In the genomic region with DNA sequence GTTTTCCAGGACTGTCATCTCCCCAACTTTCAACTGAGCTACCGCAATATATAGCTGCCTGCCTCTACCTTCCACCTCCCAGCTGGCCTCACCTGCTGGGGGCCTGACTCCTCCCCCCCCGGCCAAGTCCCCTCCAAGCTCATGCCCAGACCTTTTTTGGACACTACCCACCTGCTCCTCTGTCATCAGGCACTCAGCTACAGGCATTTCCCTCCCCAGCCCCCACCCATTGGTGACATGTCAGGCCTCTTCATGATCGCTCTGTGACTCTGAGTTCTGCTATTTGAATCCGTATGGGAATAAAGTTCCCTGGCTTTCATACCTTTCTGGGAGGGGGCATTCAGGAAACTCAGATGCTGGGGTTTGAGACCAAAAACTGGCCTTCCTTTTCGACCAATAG, we compare ENCODE assay signal across 8 cellular contexts. TPM values are rescaled to one million over a fixed set of nuclear protein-coding genes. Genes with fewer than 3 reads are reported as not detected.
DNase-seq lines count a peak whose midpoint lies in the region; ATAC-seq and TF ChIP-seq lines count a peak whose summit lies in the region.
"Had no signal": no experiment of that assay in that cellular context is flagged by ENCODE, and none has a peak within 500 bp of the region (broad histone marks: within the 10 kb centered on the region; RNA-seq: fewer than 3 reads in every experiment).

No MANE protein-coding gene starts in this region.

- intact Hi-C loops in HCT116 (cut with micrococcal nuclease), result no loop called here

- no peak for TF ChIP-seq RAD21 in HCT116 (IDR thresholded peaks at IDR 0.05; ENCODE audit: low read depth)

- no peak overlapping the region for H3K9ac ChIP-seq in HCT116 (ENCODE audit: low read length)

- peaks cover 66% of the 10 kb centered on the region for H3K4me1 Mint-ChIP-seq in activated CD8-positive, alpha-beta T cell treated with anti-CD3 and anti-CD28 coated beads, Interleukin-2, amount 10 ng/mL, durations not matched to agents 7 days and 5 days (ENCODE audit: low read depth)
- H3K4me1 Mint-ChIP-seq in immature natural killer cell, result peaks cover 29 to 32% of the 10 kb centered on the region in 2 donors
- H3K4me1 Mint-ChIP-seq in stimulated activated memory B cell treated with anti-CD40 and anti-IgM and Interleukin-4, amounts not matched to agents 10 μg/mL and 1 μg/mL and 100 μg/mL, for 72 hours, result peaks cover 47% of the 10 kb centered on the region

- RAD21 ChIA-PET in HCT116 (lab: Charles Lee; ENCODE audit: low non-redundant PET in 1 of 2, low total read pairs in 2 of 2, uncharacterized antibody in 2 of 2, unreplicated experiment in 2 of 2), result interaction anchor here in 1 of 2 experiments (0.6 kb wide), 1 partner anchor 243 kb away, joined by 3 read pairs; no protein-coding TSS in a partner anchor

- no peaks in the 10 kb centered on the region for H3K27me3 Mint-ChIP-seq in activated CD8-positive, alpha-beta T cell treated with anti-CD3 and anti-CD28 coated beads, Interleukin-2, amount 10 ng/mL, durations not matched to agents 7 days and 5 days (ENCODE audit: low read depth)
- H3K27me3 Mint-ChIP-seq in immature natural killer cell (ENCODE audit: low read depth in 3 of 3), result peaks cover 5 to 9% (median 7%) of the 10 kb centered on the region in 3 donors
- no peaks in the 10 kb centered on the region for H3K27me3 Mint-ChIP-seq in stimulated activated memory B cell treated with anti-CD40 and anti-IgM and Interleukin-4, amounts not matched to agents 10 μg/mL and 1 μg/mL and 100 μg/mL, for 72 hours

- H3K4me3 Mint-ChIP-seq in activated CD8-positive, alpha-beta T cell treated with anti-CD3 and anti-CD28 coated beads, Interleukin-2, amount 10 ng/mL, durations not matched to agents 7 days and 5 days, result peak overlapping the region; percentile 51
- peak overlapping the region; percentile 74 to 92 (median 88) for H3K4me3 Mint-ChIP-seq in immature natural killer cell
- H3K4me3 Mint-ChIP-seq in stimulated activated memory B cell treated with anti-CD40 and anti-IgM and Interleukin-4, amounts not matched to agents 10 μg/mL and 1 μg/mL and 100 μg/mL, for 72 hours, result peak overlapping the region; percentile 91

- peaks cover 36 to 47% of the 10 kb centered on the region in 2 experiments for H3K4me1 ChIP-seq in HCT116 (ENCODE audit: control insufficient read depth in 1 of 2, insufficient read depth in 2 of 2, low read length in 2 of 2)
- no peaks in the 10 kb centered on the region for H3K4me1 ChIP-seq in foreskin keratinocyte

- H3K27me3 ChIP-seq in HCT116 (ENCODE audit: insufficient read depth, low read length), result no peaks in the 10 kb centered on the region
- no peaks in the 10 kb centered on the region for H3K27me3 ChIP-seq in foreskin keratinocyte

- ATAC-seq in HCT116 (no peak), foreskin keratinocyte (no peak), HG02885 (IDR thresholded peaks at IDR 0.05; ENCODE audit: poor library complexity, unreplicated experiment) (no peak)
- no peak for ATAC-seq in activated CD8-positive, alpha-beta T cell treated with anti-CD3 and anti-CD28 coated beads, Interleukin-2, amount 10 ng/mL, durations not matched to agents 7 days and 5 days
- ATAC-seq in stimulated activated memory B cell treated with anti-CD40 and anti-IgM and Interleukin-4, amounts not matched to agents 10 μg/mL and 1 μg/mL and 100 μg/mL, for 72 hours, result no peak

- H3K4me2 ChIP-seq in HCT116 (ENCODE audit: low read length), result peak overlapping the region; percentile 93

- BruUV-seq in HCT116 (replicated peaks; lab: Mats Ljungman, UMichigan), result no TSS peak

- no peaks in the 10 kb centered on the region for H3K9me3 ChIP-seq in HCT116 (ENCODE audit: control insufficient read depth in 1 of 2, insufficient read depth in 1 of 2, low read depth in 1 of 2, low read length in 2 of 2)

- H3K79me2 ChIP-seq in HCT116 (ENCODE audit: insufficient read depth, low read length), result peaks cover 27% of the 10 kb centered on the region

- no peaks in the 10 kb centered on the region for H3K9me2 ChIP-seq in HCT116 (ENCODE audit: insufficient read depth)

- H2AFZ ChIP-seq in HCT116 (ENCODE audit: low read depth, low read length, poor library complexity, severe bottlenecking), result no peak overlapping the region

- CTCF ChIA-PET in HCT116 (lab: Charles Lee), result interaction anchor here (0.7 to 3.2 kb wide), 6 partner anchors 22 to 236 kb away, joined by 3 to 18 read pairs (median 4); a partner anchor contains a TSS
- CTCF ChIA-PET in activated CD8-positive, alpha-beta T cell treated with anti-CD3 and anti-CD28 coated beads, Interleukin-2, amount 10 ng/mL, durations not matched to agents 7 days and 5 days (lab: Charles Lee), result interaction anchor here (0.9 to 6.2 kb wide), 15 partner anchors 8 to 509 kb away, joined by 3 to 45 read pairs (median 9); a partner anchor contains a TSS

- H3K36me3 ChIP-seq in HCT116 (ENCODE audit: control insufficient read depth in 1 of 2, insufficient read depth in 2 of 2, low read length in 2 of 2), result no peaks in the 10 kb centered on the region; a peak in 2 of 4 replicates

- H3K27ac ChIP-seq in HCT116 (ENCODE audit: low read depth, low read length) (no peak overlapping the region), foreskin keratinocyte (no peak overlapping the region)

- H3K27ac Mint-ChIP-seq in activated CD8-positive, alpha-beta T cell treated with anti-CD3 and anti-CD28 coated beads, Interleukin-2, amount 10 ng/mL, durations not matched to agents 7 days and 5 days, result no peak overlapping the region
- H3K27ac Mint-ChIP-seq in immature natural killer cell, result peak overlapping the region in 3 of 6 donors; percentile 24 to 77 (median 34)
- H3K27ac Mint-ChIP-seq in stimulated activated memory B cell treated with anti-CD40 and anti-IgM and Interleukin-4, amounts not matched to agents 10 μg/mL and 1 μg/mL and 100 μg/mL, for 72 hours, result no peak overlapping the region

- POLR2A ChIA-PET in HCT116 (lab: Charles Lee), result interaction anchor here (1.1 kb wide), 1 partner anchor 21 kb away, joined by 4 read pairs; a partner anchor contains a TSS
- POLR2A ChIA-PET in activated CD8-positive, alpha-beta T cell treated with anti-CD3 and anti-CD28 coated beads, Interleukin-2, amount 10 ng/mL, durations not matched to agents 7 days and 5 days (lab: Charles Lee), result interaction anchor here (1.9 kb wide), 1 partner anchor 21 kb away, joined by 9 read pairs; a partner anchor contains a TSS

- peaks cover 13% of the 10 kb centered on the region for H3K36me3 Mint-ChIP-seq in activated CD8-positive, alpha-beta T cell treated with anti-CD3 and anti-CD28 coated beads, Interleukin-2, amount 10 ng/mL, durations not matched to agents 7 days and 5 days (ENCODE audit: low read depth)
- H3K36me3 Mint-ChIP-seq in immature natural killer cell, result no peaks in the 10 kb centered on the region
- H3K36me3 Mint-ChIP-seq in stimulated activated memory B cell treated with anti-CD40 and anti-IgM and Interleukin-4, amounts not matched to agents 10 μg/mL and 1 μg/mL and 100 μg/mL, for 72 hours, result no peaks in the 10 kb centered on the region

- TF ChIP-seq CTCF in HCT116 (IDR thresholded peaks at IDR 0.05 in 2 of 3, conservative IDR thresholded peaks at IDR 0.05 in 1 of 3; ENCODE audit: borderline replicate concordance in 1 of 3, insufficient read depth in 1 of 3, low read depth in 2 of 3, low read length in 2 of 3) (no peak), foreskin keratinocyte (conservative IDR thresholded peaks at IDR 0.05) (no peak)

- no peak overlapping the region for H3K4me3 ChIP-seq in HCT116 (replicated peaks in 1 of 2; ENCODE audit: low read depth in 1 of 2, low read length in 2 of 2)

- no peak for DNase-seq in HCT116 (ENCODE audit: low read depth, low spot score)
- DNase-seq in activated CD8-positive, alpha-beta T cell treated with anti-CD3 and anti-CD28 coated beads, Interleukin-2, amount 10 ng/mL, durations not matched to agents 7 days and 5 days, result no peak
- DNase-seq in immature natural killer cell, result no peak
- no peak for DNase-seq in foreskin keratinocyte
- no peak for DNase-seq in putamen (ENCODE audit: low spot score)
- DNase-seq: NCI-H187 treated with DMSO at 0.1 percent for 48 hours had no signal

- no peak for TF ChIP-seq POLR2A in HCT116 (IDR thresholded peaks at IDR 0.05; ENCODE audit: borderline replicate concordance, extremely low read depth, insufficient read depth, insufficient read length)

- H4K20me1 ChIP-seq in HCT116 (ENCODE audit: insufficient read depth), result no peaks in the 10 kb centered on the region

- H3K9me3 Mint-ChIP-seq in activated CD8-positive, alpha-beta T cell treated with anti-CD3 and anti-CD28 coated beads, Interleukin-2, amount 10 ng/mL, durations not matched to agents 7 days and 5 days (ENCODE audit: insufficient read depth), result no peaks in the 10 kb centered on the region
- peaks cover 0 to 1% (median 0%) of the 10 kb centered on the region in 6 donors for H3K9me3 Mint-ChIP-seq in immature natural killer cell
- H3K9me3 Mint-ChIP-seq in stimulated activated memory B cell treated with anti-CD40 and anti-IgM and Interleukin-4, amounts not matched to agents 10 μg/mL and 1 μg/mL and 100 μg/mL, for 72 hours, result no peaks in the 10 kb centered on the region

RNA-seq across cellular contexts. Expression of a gene that starts 1.8 kb away (rescaled TPM):
- total RNA-seq in HCT116 (2021; ENCODE audit: unreplicated experiment) (95.7 TPM), foreskin keratinocyte (36.0 and 37.1 TPM in 2 replicates)
- 64.0 and 66.0 TPM in 2 replicates for polyA plus RNA-seq in HCT116 (2012)
- 10 to 100 TPM; 69.2 to 72.4 TPM for total RNA-seq in activated CD8-positive, alpha-beta T cell treated with anti-CD3 and anti-CD28 coated beads, Interleukin-2, amount 10 ng/mL, durations not matched to agents 7 days and 5 days
- polyA plus RNA-seq in immature natural killer cell (1 to 10 TPM in 2 of 3 donors, under 1 TPM in 1; 0.64 to 1.7 (median 1.4) TPM), foreskin keratinocyte (35.2 and 40.0 TPM in 2 replicates)

RNA-seq across cellular contexts. Expression of a gene that starts 20.6 kb away (rescaled TPM):
- total RNA-seq in HCT116 (2021; ENCODE audit: unreplicated experiment) (78.1 TPM), foreskin keratinocyte (30.4 and 37.9 TPM in 2 replicates)
- polyA plus RNA-seq in HCT116 (2012), result 82.2 and 87.0 TPM in 2 replicates
- total RNA-seq in activated CD8-positive, alpha-beta T cell treated with anti-CD3 and anti-CD28 coated beads, Interleukin-2, amount 10 ng/mL, durations not matched to agents 7 days and 5 days, result 100 to 1,000 TPM; 131 TPM
- polyA plus RNA-seq in immature natural killer cell (10 to 100 TPM in 1 of 3 donors, 1 to 10 TPM in 2; 7.0 to 11.8 (median 9.7) TPM), foreskin keratinocyte (35.5 and 44.2 TPM in 2 replicates)

RNA-seq across cellular contexts. Expression of a gene that starts 25.2 kb away (rescaled TPM):
- total RNA-seq in HCT116 (2021; ENCODE audit: unreplicated experiment), result 62.9 TPM
- polyA plus RNA-seq in HCT116 (2012), result 36.9 and 39.2 TPM in 2 replicates
- total RNA-seq in activated CD8-positive, alpha-beta T cell treated with anti-CD3 and anti-CD28 coated beads, Interleukin-2, amount 10 ng/mL, durations not matched to agents 7 days and 5 days, result 10 to 100 TPM; 72.0 to 76.1 TPM
- 1 to 10 TPM in 2 of 3 donors, not detected in 1; 1.6 to 3.1 TPM for polyA plus RNA-seq in immature natural killer cell
- total RNA-seq in foreskin keratinocyte, result 32.3 and 34.2 TPM in 2 replicates
- 39.5 and 40.4 TPM in 2 replicates for polyA plus RNA-seq in foreskin keratinocyte

RNA-seq across cellular contexts. Expression of a gene that starts 30.2 kb away (rescaled TPM):
- total RNA-seq in HCT116 (2021; ENCODE audit: unreplicated experiment), result not detected
- polyA plus RNA-seq in HCT116 (2012), result not detected in 2 replicates
- not detected for total RNA-seq in activated CD8-positive, alpha-beta T cell treated with anti-CD3 and anti-CD28 coated beads, Interleukin-2, amount 10 ng/mL, durations not matched to agents 7 days and 5 days
- polyA plus RNA-seq in immature natural killer cell, result not detected
- not detected in 2 replicates for total RNA-seq in foreskin keratinocyte
- not detected in 2 replicates for polyA plus RNA-seq in foreskin keratinocyte

RNA-seq across cellular contexts. Expression of a gene that starts 43.2 kb away (rescaled TPM):
- total RNA-seq in HCT116 (2021; ENCODE audit: unreplicated experiment), result 5.2 TPM
- polyA plus RNA-seq in HCT116 (2012), result 3.8 and 5.6 TPM in 2 replicates
- total RNA-seq in activated CD8-positive, alpha-beta T cell treated with anti-CD3 and anti-CD28 coated beads, Interleukin-2, amount 10 ng/mL, durations not matched to agents 7 days and 5 days, result 1 to 10 TPM; 1.0 to 1.1 TPM
- 1 to 10 TPM in 2 of 3 donors, under 1 TPM in 1; 0.62 to 2.9 (median 2.1) TPM for polyA plus RNA-seq in immature natural killer cell
- total RNA-seq in foreskin keratinocyte, result 0.78 and 1.3 TPM in 2 replicates
- 1.3 and 1.7 TPM in 2 replicates for polyA plus RNA-seq in foreskin keratinocyte
